Comparison of ENCODE assay signal across 8 cellular contexts in genomic region chr12:96516472-96517417, GRCh38. TPM values are rescaled to one million over a fixed set of nuclear protein-coding genes. Genes with fewer than 3 reads are reported as not detected.
DNase-seq lines count a peak whose midpoint lies in the region; ATAC-seq and TF ChIP-seq lines count a peak whose summit lies in the region.

No MANE protein-coding gene starts in this region.

- TF ChIP-seq CTCF in progenitor cell of endocrine pancreas (IDR thresholded peaks at IDR 0.05; ENCODE audit: unreplicated experiment) = peak; percentile 81

- H3K9ac ChIP-seq in SK-N-MC (ENCODE audit: insufficient read length) = no peak overlapping the region

- 32 to 33% methylated on average over 8 of the region's 8 CpGs for WGBS in aorta, 2 donors

- no peaks in the 10 kb centered on the region for H3K27me3 ChIP-seq in aorta (ENCODE audit: control insufficient read depth in 1 of 2, insufficient read depth in 2 of 2, low read length in 1 of 2)

- no peaks in the 10 kb centered on the region for H3K36me3 Mint-ChIP-seq in progenitor cell of endocrine pancreas (ENCODE audit: insufficient read depth)

- H3K9me3 Mint-ChIP-seq in progenitor cell of endocrine pancreas (ENCODE audit: low read depth) = no peaks in the 10 kb centered on the region

- peak overlapping the region; percentile 45; the same call in 1 of the 2 replicates for H3K4me3 ChIP-seq in SK-N-MC
- H3K4me3 ChIP-seq in aorta (ENCODE audit: low read length in 2 of 2) = no peak overlapping the region

- no peaks in the 10 kb centered on the region for H3K9me3 ChIP-seq in SK-N-MC (ENCODE audit: low read depth, low read length)
- no peaks in the 10 kb centered on the region for H3K9me3 ChIP-seq in aorta (ENCODE audit: control insufficient read depth, low read length)

- no peaks in the 10 kb centered on the region for H3K27me3 Mint-ChIP-seq in progenitor cell of endocrine pancreas

- H3K27ac Mint-ChIP-seq in progenitor cell of endocrine pancreas = no peak overlapping the region

- no peaks in the 10 kb centered on the region for H3K4me1 Mint-ChIP-seq in progenitor cell of endocrine pancreas (ENCODE audit: low read depth)

- no peaks in the 10 kb centered on the region for H3K36me3 ChIP-seq in SK-N-MC (ENCODE audit: insufficient read depth, low read length)
- no peaks in the 10 kb centered on the region for H3K36me3 ChIP-seq in aorta (ENCODE audit: control insufficient read depth in 1 of 2, insufficient read depth in 2 of 2, low read length in 1 of 2)

- DNase-seq in GDM1 (lab: John Stamatoyannopoulos, UW) (peak; percentile 34), LHCN-M2 (ENCODE audit: low read depth) (peak; percentile 71), SK-N-MC (ENCODE audit: low read depth, low spot score) (peak; percentile 81), glomerular visceral epithelial cell (ENCODE audit: extremely low spot score) (peak; percentile 77), progenitor cell of endocrine pancreas (ENCODE audit: low spot score, unreplicated experiment) (peak; percentile 40), aorta (peak; percentile 82 to 88)
- peak; percentile 85 for DNase-seq in activated naive CD4-positive, alpha-beta T cell treated with anti-CD3 and anti-CD28 coated beads, Interleukin-2, amount 50 U/mL, for 16 hours

- H3K27ac ChIP-seq in SK-N-MC (no peak overlapping the region), aorta (ENCODE audit: low read depth in 1 of 2, low read length in 2 of 2) (no peak overlapping the region)

- intact Hi-C loops in aorta (cut with DNase I) = loop anchor here (1.0 to 10.0 kb wide), 6 partner anchors 27 to 454 kb away; partner anchors contain the start of genes CDK17 (in 1 of the 2) and CFAP54 (in 1 of the 2)

- no peaks in the 10 kb centered on the region for H3K4me1 ChIP-seq in aorta (ENCODE audit: control insufficient read depth in 1 of 2, insufficient read depth in 2 of 2, low read length in 2 of 2)

- no peak overlapping the region for H3K4me3 Mint-ChIP-seq in progenitor cell of endocrine pancreas (ENCODE audit: low read depth)

- ATAC-seq in GM21825 (IDR thresholded peaks at IDR 0.05; ENCODE audit: unreplicated experiment) (peak; percentile 69), aorta (ENCODE audit: low FRiP score) (peak; percentile 74)

RNA-seq across cellular contexts. Expression of gene CFAP54, which starts 27.4 kb away (rescaled TPM):
- 1.1 and 3.4 TPM in 2 replicates for total RNA-seq in LHCN-M2 (2014; rRNA removed)
- 0.26 TPM for polyA plus RNA-seq in LHCN-M2 (2012)
- total RNA-seq in progenitor cell of endocrine pancreas = 5.9 TPM in 2 replicates
- 1 to 10 TPM in 1 of 2 donors, under 1 TPM in 1; 0.91 to 2.2 TPM for total RNA-seq in aorta
- under 1 TPM in 1 of 2 donors, not detected in 1; 0.15 TPM for polyA plus RNA-seq in aorta

Comparison
In these comparisons a context has a peak if more than half of its experiments do, and no peak if none do; other contexts are left out.
1. DNase-seq: peak in every context shown above with its lines; median percentile 85 in activated naive CD4-positive, alpha-beta T cell treated with anti-CD3 and anti-CD28 coated beads, Interleukin-2, amount 50 U/mL, for 16 hours; 85 in aorta; 81 in SK-N-MC; 77 in glomerular visceral epithelial cell; 71 in LHCN-M2; 40 in progenitor cell of endocrine pancreas; 34 in GDM1.